In the genomic region with DNA sequence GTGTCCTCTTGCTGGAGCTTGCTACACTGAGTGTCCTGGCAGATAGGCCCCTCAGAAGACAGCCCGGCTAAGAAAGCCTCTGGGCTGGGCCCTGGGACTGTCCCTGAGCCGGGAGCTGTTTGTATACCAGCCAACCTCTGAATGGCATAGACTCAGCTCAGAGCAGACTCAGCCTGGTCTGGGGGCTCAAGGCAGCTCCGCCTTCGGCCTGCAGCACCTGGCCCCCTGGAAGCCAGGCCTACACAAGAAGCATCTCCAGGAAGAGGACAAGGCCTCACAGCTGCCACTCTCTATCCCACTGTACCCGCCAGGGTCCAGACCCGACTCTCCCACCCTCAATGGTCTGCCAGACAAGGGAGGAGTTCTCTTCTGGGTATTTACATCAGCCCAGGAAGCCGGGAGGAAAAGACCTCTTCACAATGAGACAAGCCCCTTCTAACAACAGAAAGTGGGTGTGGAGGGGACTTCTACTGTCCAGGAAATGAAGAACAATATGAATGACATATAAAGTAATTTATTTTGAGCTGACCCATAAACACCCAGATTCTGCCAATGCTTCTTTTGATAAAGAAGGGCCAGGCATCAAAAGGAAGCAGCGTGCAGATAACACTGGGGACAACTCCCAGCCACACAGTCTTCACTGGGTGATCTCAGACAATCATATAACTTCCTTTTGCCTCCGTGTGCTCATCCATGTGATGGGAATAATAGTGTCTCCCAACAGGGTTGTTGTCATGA, we compare ENCODE assay signal across 16 cellular contexts.
"Had no signal": no experiment of that assay in that cellular context is flagged by ENCODE, and none has a peak within 500 bp of the region (broad histone marks: within the 10 kb centered on the region; RNA-seq: fewer than 3 reads in every experiment).

No MANE protein-coding gene starts in this region.

- H3K36me3 Mint-ChIP-seq: activated naive CD4-positive, alpha-beta T cell treated with anti-CD3 and anti-CD28 coated beads, Interleukin-2, amount 50 U/mL, for 24 hours; stimulated activated memory B cell treated with anti-CD40 and anti-IgM and Interleukin-4, amounts not matched to agents 10 μg/mL and 1 μg/mL and 100 μg/mL, for 72 hours had no signal

- H3K9me3 Mint-ChIP-seq: activated CD4-positive, alpha-beta T cell treated with anti-CD3 and anti-CD28 coated beads, Interleukin-2, amount 10 ng/mL, durations not matched to agents 7 days and 5 days; activated naive CD4-positive, alpha-beta T cell treated with anti-CD3 and anti-CD28 coated beads, Interleukin-2, amount 50 U/mL, for 24 hours; nephron; stimulated activated memory B cell treated with anti-CD40 and anti-IgM and Interleukin-4, amounts not matched to agents 10 μg/mL and 1 μg/mL and 100 μg/mL, for 72 hours had no signal

- H3K27ac ChIP-seq: body of pancreas had no signal

- H3K4me3 ChIP-seq: body of pancreas had no signal

- H3K9me3 ChIP-seq: body of pancreas had no signal

- H3K4me1 ChIP-seq: body of pancreas had no signal

- H3K4me1 Mint-ChIP-seq: activated naive CD4-positive, alpha-beta T cell treated with anti-CD3 and anti-CD28 coated beads, Interleukin-2, amount 50 U/mL, for 24 hours; stimulated activated memory B cell treated with anti-CD40 and anti-IgM and Interleukin-4, amounts not matched to agents 10 μg/mL and 1 μg/mL and 100 μg/mL, for 72 hours had no signal

- H3K4me3 Mint-ChIP-seq: activated CD4-positive, alpha-beta T cell treated with anti-CD3 and anti-CD28 coated beads, Interleukin-2, amount 10 ng/mL, durations not matched to agents 7 days and 5 days; activated naive CD4-positive, alpha-beta T cell treated with anti-CD3 and anti-CD28 coated beads, Interleukin-2, amount 50 U/mL, for 24 hours; nephron; stimulated activated memory B cell treated with anti-CD40 and anti-IgM and Interleukin-4, amounts not matched to agents 10 μg/mL and 1 μg/mL and 100 μg/mL, for 72 hours; T-helper 17 cell had no signal

- ATAC-seq: body of pancreas; left lobe of liver; stimulated activated memory B cell treated with anti-CD40 and anti-IgM and Interleukin-4, amounts not matched to agents 10 μg/mL and 1 μg/mL and 100 μg/mL, for 72 hours; T-helper 17 cell had no signal

- H3K27me3 ChIP-seq: body of pancreas had no signal

- H3K27ac Mint-ChIP-seq: activated CD4-positive, alpha-beta T cell treated with anti-CD3 and anti-CD28 coated beads, Interleukin-2, amount 10 ng/mL, durations not matched to agents 7 days and 5 days; activated naive CD4-positive, alpha-beta T cell treated with anti-CD3 and anti-CD28 coated beads, Interleukin-2, amount 50 U/mL, for 24 hours; nephron; stimulated activated memory B cell treated with anti-CD40 and anti-IgM and Interleukin-4, amounts not matched to agents 10 μg/mL and 1 μg/mL and 100 μg/mL, for 72 hours; T-helper 17 cell had no signal

- DNase-seq: activated CD4-positive, alpha-beta T cell treated with anti-CD3 and anti-CD28 coated beads, Interleukin-2, amount 10 ng/mL, durations not matched to agents 7 days and 5 days; activated CD4-positive, CD25-positive, alpha-beta regulatory T cell; body of pancreas; central memory CD4-positive, alpha-beta T cell; cortex of kidney; effector CD4-positive, alpha-beta T cell; foreskin fibroblast; hippocampal formation; mesenchymal stem cell; stimulated activated CD4-positive, alpha-beta T cell treated with anti-CD3 and anti-CD28 coated beads, Interleukin-2, amount 100 ng/mL, for 48 hours; trophoblast cell had no signal
